8 cellular contexts compared by ENCODE assay signal in genomic region chr1:166479052-166479631, GRCh38.
DNase-seq lines count a peak whose midpoint lies in the region; ATAC-seq and TF ChIP-seq lines count a peak whose summit lies in the region.

No MANE protein-coding gene starts in this region.

- DNase-seq in Right ventricle myocardium superior = peak; percentile 45
- DNase-seq in Right ventricle myocardium inferior (ENCODE audit: missing footprints) = no peak
- DNase-seq in OCI-M1 (lab: John Stamatoyannopoulos, UW) = peak; percentile 75
- peak; percentile 22 for DNase-seq in activated effector memory CD4-positive, alpha-beta T cell treated with Interleukin-2 at 50 U/mL for 16 hours
- DNase-seq in head of caudate nucleus = peak; percentile 20 to 86 (median 64)
- peak; percentile 12 for DNase-seq in retinal pigment epithelial cell (ENCODE audit: low read depth)

- intact Hi-C loops in Right ventricle myocardium superior (cut with DNase I) (loop anchor here (5.0 kb wide), 1 partner anchor 552 kb away; no protein-coding TSS in a partner anchor), Right ventricle myocardium inferior (cut with DNase I) (loop anchor here (5.0 kb wide), 1 partner anchor 552 kb away; no protein-coding TSS in a partner anchor), head of caudate nucleus (cut with DNase I) (loop anchor here (5.0 kb wide), 1 partner anchor 552 kb away; no protein-coding TSS in a partner anchor)

- peak; percentile 48 for ATAC-seq in Right ventricle myocardium superior (ENCODE audit: poor library complexity)
- no peak for ATAC-seq in Right ventricle myocardium inferior
- ATAC-seq in HG03175 (IDR thresholded peaks at IDR 0.05; ENCODE audit: unreplicated experiment) = peak; percentile 77
- ATAC-seq in GM21447 (IDR thresholded peaks at IDR 0.05; ENCODE audit: unreplicated experiment) = no peak

- no peak overlapping the region for H3K4me3 ChIP-seq in retinal pigment epithelial cell (ENCODE audit: low read length)

- peak; percentile 77 for TF ChIP-seq CTCF in retinal pigment epithelial cell (conservative IDR thresholded peaks at IDR 0.05; ENCODE audit: low read depth, low read length)

Comparison
In these comparisons a context has a peak if more than half of its experiments do, and no peak if none do; other contexts are left out.
1. ATAC-seq: peak in Right ventricle myocardium superior (single experiment) and HG03175 (single experiment); none in Right ventricle myocardium inferior (single experiment) and GM21447 (single experiment).